Comparison of ENCODE assay signal across 21 cellular contexts in the genomic region with DNA sequence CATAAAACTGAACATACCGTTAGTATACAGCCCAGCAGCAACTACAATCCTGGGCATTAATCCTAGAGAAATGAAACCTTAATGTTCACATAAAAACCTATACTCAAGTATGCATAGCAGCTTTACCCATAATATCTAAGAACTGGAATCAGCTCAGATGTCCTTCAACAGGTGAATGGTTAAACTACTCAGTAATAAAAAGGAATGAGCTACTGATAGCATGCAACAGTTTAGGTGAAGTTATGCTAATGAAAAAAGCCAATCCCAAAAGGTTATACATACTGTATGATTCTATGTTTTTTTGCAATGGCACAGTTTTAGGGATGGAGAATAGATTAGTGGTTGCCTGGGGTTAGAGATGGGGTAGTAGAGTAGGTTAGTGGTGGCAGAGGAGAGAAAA. TPM values are rescaled to one million over a fixed set of nuclear protein-coding genes. Genes with fewer than 3 reads are reported as not detected.
"Had no signal": no experiment of that assay in that cellular context is flagged by ENCODE, and none has a peak within 500 bp of the region (broad histone marks: within the 10 kb centered on the region; RNA-seq: fewer than 3 reads in every experiment).

No MANE protein-coding gene starts in this region.

- H3K9me3 Mint-ChIP-seq: central memory CD8-positive, alpha-beta T cell; natural killer cell treated with Interleukin-12 subunit alpha and Interleukin-12 subunit beta and Interleukin-15 and Interleukin-18, amount 100 ng/mL, for 72 hours had no signal

- H3K27me3 Mint-ChIP-seq: central memory CD8-positive, alpha-beta T cell; natural killer cell treated with Interleukin-12 subunit alpha and Interleukin-12 subunit beta and Interleukin-15 and Interleukin-18, amount 100 ng/mL, for 72 hours had no signal

- H3K4me3 Mint-ChIP-seq: central memory CD8-positive, alpha-beta T cell; natural killer cell treated with Interleukin-12 subunit alpha and Interleukin-12 subunit beta and Interleukin-15 and Interleukin-18, amount 100 ng/mL, for 72 hours had no signal

- ATAC-seq: left cardiac atrium; natural killer cell treated with Interleukin-12 subunit alpha and Interleukin-12 subunit beta and Interleukin-15 and Interleukin-18, amount 100 ng/mL, for 72 hours; psoas muscle; right lobe of liver; upper lobe of right lung had no signal

- H3K27ac ChIP-seq: adrenal gland, psoas muscle, right lobe of liver, spleen, upper lobe of right lung had no signal

- H3K9me3 ChIP-seq: adrenal gland, psoas muscle, right lobe of liver, spleen, upper lobe of right lung had no signal

- H3K27me3 ChIP-seq: adrenal gland, right lobe of liver, spleen, upper lobe of right lung had no signal

- H3K4me3 ChIP-seq: adrenal gland, lung, psoas muscle, right lobe of liver, spleen, upper lobe of right lung had no signal

- DNase-seq: activated CD4-positive, alpha-beta T cell treated with anti-CD3 and anti-CD28 coated beads for 1 hour; adrenal gland; cortex of kidney; effector CD8-positive, alpha-beta T cell; foreskin melanocyte; head of caudate nucleus; left cardiac atrium; occipital lobe; psoas muscle; right lobe of liver; SIG-M5; spleen; stimulated activated CD4-positive, alpha-beta T cell treated with anti-CD3 and anti-CD28 coated beads, Interleukin-1b, Interleukin-23, amount 100 ng/mL, for 48 hours; stimulated activated naive CD4-positive, alpha-beta T cell; T-helper 9 cell; upper lobe of right lung had no signal

- H3K36me3 ChIP-seq: right lobe of liver had no signal

- H3K27ac Mint-ChIP-seq: natural killer cell treated with Interleukin-12 subunit alpha and Interleukin-12 subunit beta and Interleukin-15 and Interleukin-18, amount 100 ng/mL, for 72 hours had no signal

RNA-seq across cellular contexts. Expression of a gene that starts 9.4 kb away (rescaled TPM):
- total RNA-seq: adrenal gland; left cardiac atrium; lung; mononuclear cell; natural killer cell treated with Interleukin-12 subunit alpha and Interleukin-12 subunit beta and Interleukin-15 and Interleukin-18, amount 100 ng/mL, for 72 hours; occipital lobe; psoas muscle; right lobe of liver; spleen; temporal lobe; upper lobe of right lung had no signal
- polyA plus RNA-seq: adrenal gland, lung, psoas muscle, spleen had no signal
